In genomic region chr10:27600915-27601314, GRCh38 we compare ENCODE assay signal across 16 cellular contexts.
DNase-seq lines count a peak whose midpoint lies in the region; ATAC-seq, FAIRE-seq and TF ChIP-seq lines count a peak whose summit lies in the region.
"Had no signal": no experiment of that assay in that cellular context is flagged by ENCODE, and none has a peak within 500 bp of the region (broad histone marks: within the 10 kb centered on the region; RNA-seq: fewer than 3 reads in every experiment).

No MANE protein-coding gene starts in this region.

- TF ChIP-seq CTCF in lower lobe of right lung (IDR thresholded peaks at IDR 0.05) (no peak), HepG2 (CRISPR knock-in tag; IDR thresholded peaks at IDR 0.05) (no peak)

- no peaks in the 10 kb centered on the region for H3K79me2 ChIP-seq in GM23248 (ENCODE audit: insufficient read depth)
- H3K79me2 ChIP-seq in HepG2 (ENCODE audit: insufficient read depth, low read length) = no peaks in the 10 kb centered on the region

- no peaks in the 10 kb centered on the region for H3K4me1 ChIP-seq in GM23248 (ENCODE audit: insufficient read depth)
- no peaks in the 10 kb centered on the region for H3K4me1 ChIP-seq in lower lobe of right lung
- H3K4me1 ChIP-seq in small intestine (ENCODE audit: control insufficient read depth in 2 of 2, insufficient read depth in 1 of 2, low read depth in 1 of 2, low read length in 1 of 2) = peaks cover 0 to 3% of the 10 kb centered on the region in 2 donors
- peaks cover 14% of the 10 kb centered on the region for H3K4me1 ChIP-seq in HepG2 (ENCODE audit: insufficient read depth, low read length)

- TF ChIP-seq RAD21 in HepG2 (CRISPR knock-in tag; IDR thresholded peaks at IDR 0.05) = no peak

- H3K27me3 ChIP-seq in GM23248 (replicated peaks; ENCODE audit: insufficient read depth) (no peaks in the 10 kb centered on the region), lower lobe of right lung (ENCODE audit: low read depth) (no peaks in the 10 kb centered on the region), small intestine (ENCODE audit: control insufficient read depth in 2 of 2, insufficient read depth in 2 of 2, low read length in 2 of 2) (no peaks in the 10 kb centered on the region), HepG2 (ENCODE audit: control insufficient read depth in 1 of 2, insufficient read depth in 2 of 2, low read length in 2 of 2) (no peaks in the 10 kb centered on the region)
- H3K27me3 ChIP-seq: BLaER1 treated with 17β-estradiol and CSF1 and Interleukin-3, amounts not matched to agents 10 nM and 100 nM had no signal

- no peak for TF ChIP-seq EP300 in HepG2 (IDR thresholded peaks at IDR 0.05; ENCODE audit: low read depth in 2 of 2, low read length in 2 of 2)
- no peak for TF ChIP-seq EP300 in HepG2 (CRISPR knock-in tag; IDR thresholded peaks at IDR 0.05; ENCODE audit: borderline replicate concordance)

- H4K20me1 ChIP-seq in GM23248 (ENCODE audit: insufficient read depth) (no peaks in the 10 kb centered on the region), HepG2 (ENCODE audit: insufficient read depth, low read length) (no peaks in the 10 kb centered on the region; the same call in 1 of the 2 replicates)
- H4K20me1 ChIP-seq: BLaER1 treated with 17β-estradiol and CSF1 and Interleukin-3, amounts not matched to agents 10 nM and 100 nM had no signal

- no peak overlapping the region for H3K9ac ChIP-seq in GM23248
- no peak overlapping the region for H3K9ac ChIP-seq in HepG2 (ENCODE audit: insufficient read depth, low read depth, low read length)
- H3K9ac ChIP-seq: BLaER1 treated with 17β-estradiol and CSF1 and Interleukin-3, amounts not matched to agents 10 nM and 100 nM had no signal

- H3K4me2 ChIP-seq in GM23248 (ENCODE audit: unreplicated experiment) = no peak overlapping the region
- H3K4me2 ChIP-seq in HepG2 (ENCODE audit: low read depth, low read length) = no peak overlapping the region; the same call in 1 of the 2 replicates
- H3K4me2 ChIP-seq: BLaER1 treated with 17β-estradiol and CSF1 and Interleukin-3, amounts not matched to agents 10 nM and 100 nM had no signal

- H3K4me3 ChIP-seq in GM23248 (no peak overlapping the region), lower lobe of right lung (no peak overlapping the region), small intestine (ENCODE audit: low read depth in 1 of 2, low read length in 2 of 2) (no peak overlapping the region), HepG2 (replicated peaks in 1 of 3; ENCODE audit: insufficient read depth in 1 of 3, low read depth in 2 of 3, low read length in 3 of 3) (no peak overlapping the region)
- H3K4me3 ChIP-seq: BLaER1 treated with 17β-estradiol and CSF1 and Interleukin-3, amounts not matched to agents 10 nM and 100 nM had no signal

- no peaks in the 10 kb centered on the region for H3K9me3 ChIP-seq in GM23248 (ENCODE audit: low read depth)
- no peaks in the 10 kb centered on the region for H3K9me3 ChIP-seq in lower lobe of right lung
- H3K9me3 ChIP-seq in small intestine (ENCODE audit: control insufficient read depth, low read depth) = no peaks in the 10 kb centered on the region
- H3K9me3 ChIP-seq in HepG2 (ENCODE audit: low read length) = no peaks in the 10 kb centered on the region

- FAIRE-seq in small intestine (lab: Jason Lieb, UNC) (no peak), HepG2 (lab: Jason Lieb, UNC) (no peak)
- FAIRE-seq: GM12892 had no signal

- POLR2A ChIA-PET in HepG2 (lab: Yijun Ruan, JAX) = no interaction called here

- WGBS in GM23248 (ENCODE audit: low coverage in 1 of 2, low lambda C conversion rate in 2 of 2, missing lambda C conversion rate in 2 of 2), 2 experiments = 83 to 84% methylated on average over 2 of the region's 2 CpGs
- 80 to 82% (median 82%) methylated on average over 2 of the region's 2 CpGs for WGBS in small intestine, 3 donors
- 58% methylated on average over 2 of the region's 2 CpGs for WGBS in HepG2 (ENCODE audit: low lambda C conversion rate)

- in situ Hi-C loops in GM23248 (cut with MboI) = no loop called here
- in situ Hi-C loops in HepG2 (cut with HindIII; ENCODE audit: extremely low pct_ligation_motif_present, low pct_unique_long_range_greater_than_20kb) = no loop called here

- no peaks in the 10 kb centered on the region for H3K9me2 ChIP-seq in GM23248 (ENCODE audit: insufficient read depth)

- BruUV-seq in HepG2 (replicated peaks; lab: Mats Ljungman, UMichigan) = no TSS peak

- no peaks in the 10 kb centered on the region for H3F3A ChIP-seq in GM23248 (ENCODE audit: insufficient read depth)

- CTCF ChIA-PET in HepG2 (lab: Yijun Ruan, JAX; ENCODE audit: low intra/inter-chr PET ratio, low total read pairs) = no interaction called here

- DNase-seq in GM23248 = no peak
- no peak for DNase-seq in lower lobe of right lung
- peak; percentile 6 for DNase-seq in small intestine
- DNase-seq in HK-2 (ENCODE audit: unreplicated experiment) = no peak
- no peak for DNase-seq in HepG2 (ENCODE audit: low spot score)
- no peak for DNase-seq in KG1 (lab: John Stamatoyannopoulos, UW)
- DNase-seq: ACHN; CD4-positive, CD25-positive, alpha-beta regulatory T cell; DMS153; DND-41; GDM1; GOT3; H9 had no signal

- no peak for TF ChIP-seq POLR2A in HepG2 (IDR thresholded peaks at IDR 0.05; ENCODE audit: insufficient read depth in 1 of 2, low read depth in 2 of 2, low read length in 2 of 2)

- H3K36me3 ChIP-seq in GM23248 (ENCODE audit: low read depth) (no peaks in the 10 kb centered on the region), lower lobe of right lung (no peaks in the 10 kb centered on the region), small intestine (ENCODE audit: control insufficient read depth in 2 of 2, insufficient read depth in 2 of 2, low read length in 2 of 2) (no peaks in the 10 kb centered on the region), HepG2 (replicated peaks in 1 of 2; ENCODE audit: control insufficient read depth in 1 of 2, insufficient read depth in 2 of 2, low read length in 2 of 2) (no peaks in the 10 kb centered on the region)

- ATAC-seq in esophagus mucosa = peak; percentile 69
- ATAC-seq in lower lobe of right lung = peak; percentile 64 to 89
- no peak for ATAC-seq in HepG2

- H3K27ac ChIP-seq in GM23248 = no peak overlapping the region
- no peak overlapping the region for H3K27ac ChIP-seq in lower lobe of right lung
- no peak overlapping the region for H3K27ac ChIP-seq in small intestine (ENCODE audit: low read depth in 1 of 2, low read length in 1 of 2)
- no peak overlapping the region for H3K27ac ChIP-seq in HepG2 (ENCODE audit: extremely low read length, insufficient read depth, low read length)
- H3K27ac ChIP-seq: BLaER1 treated with 17β-estradiol and CSF1 and Interleukin-3, amounts not matched to agents 10 nM and 100 nM had no signal

- H2AFZ ChIP-seq in GM23248 (0 out of 2 replicates have a peak overlapping the region, but pooled peaks have one; percentile 62), HepG2 (ENCODE audit: low read length) (no peak overlapping the region)

- intact Hi-C loops in lower lobe of right lung (cut with DNase I) (no loop called here), HepG2 (cut with micrococcal nuclease; ENCODE audit: unreplicated experiment) (no loop called here)

TF ChIP-seq in HepG2, 621 proteins besides CTCF, POLR2A, EP300 and RAD21:
- TF ChIP-seq ZNF292 (CRISPR knock-in tag; IDR thresholded peaks at IDR 0.05; ENCODE audit: borderline replicate concordance, low read depth) (no peak), ZFP36L1 (CRISPR knock-in tag; IDR thresholded peaks at IDR 0.05) (no peak), ZNF468 (CRISPR knock-in tag; IDR thresholded peaks at IDR 0.05) (no peak), ZNF703 (CRISPR knock-in tag; IDR thresholded peaks at IDR 0.05; ENCODE audit: borderline replicate concordance) (no peak), ZNF512B (CRISPR knock-in tag; IDR thresholded peaks at IDR 0.05; ENCODE audit: borderline replicate concordance) (no peak), SUZ12 (IDR thresholded peaks at IDR 0.05; ENCODE audit: low read depth, low read length) (no peak), ZNF773 (CRISPR knock-in tag; IDR thresholded peaks at IDR 0.05; ENCODE audit: borderline replicate concordance) (no peak), MYPOP (CRISPR knock-in tag; IDR thresholded peaks at IDR 0.05) (no peak)
